1 cellular context compared by ENCODE assay signal in the genomic region with DNA sequence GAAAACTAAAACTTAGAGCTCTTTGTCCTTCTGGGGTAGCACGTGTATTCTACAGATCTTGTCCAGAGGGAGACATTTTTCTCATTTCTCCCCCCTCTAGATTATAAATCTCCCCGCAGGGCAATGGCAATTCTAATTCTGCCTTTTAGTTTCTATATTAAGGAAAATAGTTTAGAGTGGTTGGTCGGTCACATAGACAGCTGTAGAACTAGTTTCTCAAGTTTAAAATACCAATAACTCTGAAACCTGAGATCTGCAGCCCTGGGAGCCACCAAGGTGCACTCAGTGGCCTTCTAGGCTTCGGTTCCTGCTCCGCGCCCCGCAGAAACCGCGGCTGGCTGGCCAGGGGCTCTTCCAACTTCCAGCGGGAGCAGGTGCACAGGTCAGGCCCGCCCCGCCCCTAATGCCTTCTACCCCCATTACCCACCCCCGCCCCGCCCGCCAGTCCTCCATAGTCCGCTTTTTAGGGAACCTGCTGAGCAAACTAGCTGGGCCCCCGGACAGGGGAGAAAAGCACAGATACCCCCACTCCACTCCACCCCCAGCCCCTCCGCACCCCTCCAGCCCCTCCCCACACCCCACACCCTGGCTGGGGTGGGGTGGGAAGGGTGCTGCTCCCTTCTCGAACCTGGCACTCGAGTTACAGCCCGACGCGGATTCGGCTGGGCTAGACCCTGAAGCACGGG.
TF ChIP-seq lines count a peak whose summit lies in the region.

No MANE protein-coding gene starts in this region.

TF ChIP-seq in HEK293, 187 proteins besides CTCF, POLR2A, EP300 and RAD21 (continued from another document):
- TF ChIP-seq, protein P1, sequence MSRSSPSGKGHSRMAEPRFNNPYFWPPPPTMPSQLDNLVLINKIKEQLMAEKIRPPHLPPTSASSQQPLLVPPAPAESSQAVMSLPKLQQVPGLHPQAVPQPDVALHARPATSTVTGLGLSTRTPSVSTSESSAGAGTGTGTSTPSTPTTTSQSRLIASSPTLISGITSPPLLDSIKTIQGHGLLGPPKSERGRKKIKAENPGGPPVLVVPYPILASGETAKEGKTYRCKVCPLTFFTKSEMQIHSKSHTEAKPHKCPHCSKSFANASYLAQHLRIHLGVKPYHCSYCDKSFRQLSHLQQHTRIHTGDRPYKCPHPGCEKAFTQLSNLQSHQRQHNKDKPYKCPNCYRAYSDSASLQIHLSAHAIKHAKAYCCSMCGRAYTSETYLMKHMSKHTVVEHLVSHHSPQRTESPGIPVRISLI (tag by site-specific recombination; IDR thresholded peaks at IDR 0.05) = no peak
- TF ChIP-seq ZNF701 (tag by site-specific recombination; IDR thresholded peaks at IDR 0.05) = no peak
- TF ChIP-seq GLIS1 (tag by site-specific recombination; IDR thresholded peaks at IDR 0.05) = no peak
- TF ChIP-seq ZFHX2 (tag by site-specific recombination; conservative IDR thresholded peaks at IDR 0.05) = no peak
- TF ChIP-seq ZSCAN16 (tag by site-specific recombination; IDR thresholded peaks at IDR 0.05) = no peak
- no peak for TF ChIP-seq KLF17 (tag by site-specific recombination; IDR thresholded peaks at IDR 0.05)
- TF ChIP-seq, protein P2, sequence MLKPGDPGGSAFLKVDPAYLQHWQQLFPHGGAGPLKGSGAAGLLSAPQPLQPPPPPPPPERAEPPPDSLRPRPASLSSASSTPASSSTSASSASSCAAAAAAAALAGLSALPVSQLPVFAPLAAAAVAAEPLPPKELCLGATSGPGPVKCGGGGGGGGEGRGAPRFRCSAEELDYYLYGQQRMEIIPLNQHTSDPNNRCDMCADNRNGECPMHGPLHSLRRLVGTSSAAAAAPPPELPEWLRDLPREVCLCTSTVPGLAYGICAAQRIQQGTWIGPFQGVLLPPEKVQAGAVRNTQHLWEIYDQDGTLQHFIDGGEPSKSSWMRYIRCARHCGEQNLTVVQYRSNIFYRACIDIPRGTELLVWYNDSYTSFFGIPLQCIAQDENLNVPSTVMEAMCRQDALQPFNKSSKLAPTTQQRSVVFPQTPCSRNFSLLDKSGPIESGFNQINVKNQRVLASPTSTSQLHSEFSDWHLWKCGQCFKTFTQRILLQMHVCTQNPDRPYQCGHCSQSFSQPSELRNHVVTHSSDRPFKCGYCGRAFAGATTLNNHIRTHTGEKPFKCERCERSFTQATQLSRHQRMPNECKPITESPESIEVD (tag by site-specific recombination; IDR thresholded peaks at IDR 0.05) = peak; percentile 62
- TF ChIP-seq ZSCAN23 (tag by site-specific recombination; IDR thresholded peaks at IDR 0.05) = 0 out of 2 replicates have a peak, but pooled peaks have one; percentile 10
- TF ChIP-seq ZNF837 (tag by site-specific recombination; IDR thresholded peaks at IDR 0.05) = no peak
- no peak for TF ChIP-seq ZNF518A (tag by site-specific recombination; conservative IDR thresholded peaks at IDR 0.05; ENCODE audit: low read depth)
TF ChIP-seq in HEK293: peak in this region for 5.
